In genomic region chr14:64061115-64061514, GRCh38 we compare ENCODE assay signal across 18 cellular contexts.
"Had no signal": no experiment of that assay in that cellular context is flagged by ENCODE, and none has a peak within 500 bp of the region (broad histone marks: within the 10 kb centered on the region; RNA-seq: fewer than 3 reads in every experiment).

No MANE protein-coding gene starts in this region.

- ATAC-seq: gastroesophageal sphincter; naive thymus-derived CD4-positive, alpha-beta T cell; T-cell had no signal

- H3K27me3 Mint-ChIP-seq: activated CD8-positive, alpha-beta T cell treated with anti-CD3 and anti-CD28 coated beads for 36 hours; naive thymus-derived CD4-positive, alpha-beta T cell; T-cell had no signal

- DNase-seq: activated CD4-positive, alpha-beta T cell treated with anti-CD3 and anti-CD28 coated beads for 4 hours; activated CD8-positive, alpha-beta memory T cell treated with anti-CD3 and anti-CD28 coated beads, Interleukin-2, amount 50 U/mL, for 4 hours; activated naive CD4-positive, alpha-beta T cell; aorta; hippocampal formation; lower lobe of right lung; naive thymus-derived CD4-positive, alpha-beta T cell; posterior cingulate gyrus; stimulated activated CD4-positive, alpha-beta T cell treated with anti-CD3 and anti-CD28 coated beads, Interleukin-4, amount 100 ng/mL, for 4 hours; stomach; T-cell; T1000; tibial artery had no signal

- H3K4me3 Mint-ChIP-seq: activated CD8-positive, alpha-beta T cell treated with anti-CD3 and anti-CD28 coated beads for 36 hours; naive thymus-derived CD4-positive, alpha-beta T cell; T-cell had no signal

- H3K9me3 Mint-ChIP-seq: activated CD8-positive, alpha-beta T cell treated with anti-CD3 and anti-CD28 coated beads for 36 hours; T-cell had no signal

- H3K27ac ChIP-seq: cardiac muscle cell, gastroesophageal sphincter, lower lobe of right lung, neutrophil, stomach, tibial artery, WERI-Rb-1 had no signal

- H3K27me3 ChIP-seq: cardiac muscle cell, gastroesophageal sphincter, neutrophil, stomach, tibial artery had no signal

- H3K4me1 ChIP-seq: gastroesophageal sphincter, lower lobe of right lung, stomach had no signal

- H3K4me3 ChIP-seq: cardiac muscle cell, gastroesophageal sphincter, lower lobe of right lung, stomach, tibial artery had no signal

- H3K9me3 ChIP-seq: gastroesophageal sphincter, lower lobe of right lung, neutrophil, stomach, tibial artery had no signal

- H3K27ac Mint-ChIP-seq: activated CD8-positive, alpha-beta T cell treated with anti-CD3 and anti-CD28 coated beads for 36 hours; naive thymus-derived CD4-positive, alpha-beta T cell; T-cell had no signal
